31 cellular contexts compared by ENCODE assay signal in the genomic region with DNA sequence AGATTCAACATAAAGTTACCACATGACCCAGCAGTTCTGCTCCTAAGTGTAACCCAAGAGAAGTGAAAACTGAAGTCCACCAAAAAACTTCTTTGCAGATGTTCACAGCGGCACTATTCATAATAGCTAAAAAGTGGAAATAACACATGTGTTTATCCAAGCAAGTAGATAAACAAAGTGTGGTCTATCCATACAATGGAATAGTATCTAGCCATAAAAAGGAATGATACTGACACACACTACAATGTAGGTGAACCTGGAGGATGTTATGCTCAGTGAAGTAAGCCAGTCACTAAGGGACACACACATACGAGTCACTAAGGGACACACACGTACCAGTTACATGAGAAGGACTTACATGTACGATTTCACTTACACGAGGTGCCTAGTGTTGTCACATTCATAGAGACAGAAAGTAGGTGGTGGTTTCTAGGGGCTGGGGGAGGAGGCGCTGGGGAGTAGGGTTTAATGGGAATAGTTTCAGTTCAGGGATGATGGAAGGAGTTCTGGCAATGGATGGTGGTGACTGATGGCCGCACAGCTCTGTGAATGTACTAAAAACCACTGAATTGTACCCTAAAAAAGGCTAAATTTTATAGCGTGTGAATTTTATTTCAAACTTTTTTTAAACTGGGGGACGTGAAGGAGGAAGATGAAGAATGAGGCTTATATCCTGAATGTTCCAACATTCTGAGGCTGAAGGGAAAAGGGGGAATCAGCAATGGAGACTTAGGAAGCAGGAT.
"Had no signal": no experiment of that assay in that cellular context is flagged by ENCODE, and none has a peak within 500 bp of the region (broad histone marks: within the 10 kb centered on the region; RNA-seq: fewer than 3 reads in every experiment).

No MANE protein-coding gene starts in this region.

- H3K27me3 Mint-ChIP-seq: memory B cell; naive B cell; natural killer cell treated with Interleukin-12 subunit alpha and Interleukin-12 subunit beta and Interleukin-15 and Interleukin-18, amount 100 ng/mL, for 72 hours; stimulated activated naive CD8-positive, alpha-beta T cell treated with anti-CD3 and anti-CD28 coated beads, Interleukin-15, amount 100 ng/mL, for 72 hours had no signal

- H3K27ac Mint-ChIP-seq: memory B cell; mesothelial cell of epicardium; natural killer cell treated with Interleukin-12 subunit alpha and Interleukin-12 subunit beta and Interleukin-15 and Interleukin-18, amount 100 ng/mL, for 72 hours; stimulated activated naive CD8-positive, alpha-beta T cell treated with anti-CD3 and anti-CD28 coated beads, Interleukin-15, amount 100 ng/mL, for 72 hours had no signal

- H3K4me3 ChIP-seq: dorsolateral prefrontal cortex, gastrocnemius medialis, heart left ventricle, hepatocyte, lung, mucosa of descending colon, psoas muscle, skin epidermis, suprapubic skin, transverse colon, upper lobe of right lung, vagina had no signal

- H3K36me3 Mint-ChIP-seq: natural killer cell treated with Interleukin-12 subunit alpha and Interleukin-12 subunit beta and Interleukin-15 and Interleukin-18, amount 100 ng/mL, for 72 hours had no signal

- H3K27me3 ChIP-seq: dorsolateral prefrontal cortex, gastrocnemius medialis, heart left ventricle, hepatocyte, neutrophil, suprapubic skin, transverse colon, upper lobe of right lung, vagina had no signal

- H3K79me2 ChIP-seq: hepatocyte, parathyroid adenoma had no signal

- FAIRE-seq: kidney had no signal

- H3K4me3 Mint-ChIP-seq: memory B cell; mesothelial cell of epicardium; naive B cell; natural killer cell treated with Interleukin-12 subunit alpha and Interleukin-12 subunit beta and Interleukin-15 and Interleukin-18, amount 100 ng/mL, for 72 hours; neural crest cell; stimulated activated naive CD8-positive, alpha-beta T cell treated with anti-CD3 and anti-CD28 coated beads, Interleukin-15, amount 100 ng/mL, for 72 hours had no signal

- ATAC-seq: esophagus mucosa; gastrocnemius medialis; heart left ventricle; left lobe of liver; mucosa of descending colon; natural killer cell treated with Interleukin-12 subunit alpha and Interleukin-12 subunit beta and Interleukin-15 and Interleukin-18, amount 100 ng/mL, for 72 hours; psoas muscle; right cardiac atrium; stimulated activated naive CD8-positive, alpha-beta T cell treated with anti-CD3 and anti-CD28 coated beads, Interleukin-15, amount 100 ng/mL, for 72 hours; upper lobe of right lung had no signal

- H3K4me1 ChIP-seq: gastrocnemius medialis, heart left ventricle, parathyroid adenoma, psoas muscle, suprapubic skin, transverse colon, upper lobe of right lung, vagina had no signal

- H3K9me3 Mint-ChIP-seq: memory B cell; natural killer cell treated with Interleukin-12 subunit alpha and Interleukin-12 subunit beta and Interleukin-15 and Interleukin-18, amount 100 ng/mL, for 72 hours; neural crest cell; stimulated activated naive CD8-positive, alpha-beta T cell treated with anti-CD3 and anti-CD28 coated beads, Interleukin-15, amount 100 ng/mL, for 72 hours had no signal

- H2AFZ ChIP-seq: hepatocyte, parathyroid adenoma had no signal

- H3K27ac ChIP-seq: dorsolateral prefrontal cortex, epithelial cell of prostate, heart left ventricle, hepatocyte, neutrophil, parathyroid adenoma, psoas muscle, skin epidermis, suprapubic skin, transverse colon, upper lobe of right lung, vagina had no signal

- DNase-seq: cortex of kidney; dorsolateral prefrontal cortex; effector CD4-positive, alpha-beta T cell; foreskin fibroblast; gastrocnemius medialis; heart left ventricle; kidney; mucosa of descending colon; naive B cell; psoas muscle; right cardiac atrium; stimulated activated CD4-positive, alpha-beta T cell treated with anti-CD3 and anti-CD28 coated beads, Interleukin-15, amount 100 ng/mL, for 24 hours; stimulated activated CD4-positive, alpha-beta T cell treated with anti-CD3 and anti-CD28 coated beads, Interleukin-2, amount 100 ng/mL, for 48 hours; stimulated activated naive CD4-positive, alpha-beta T cell; stimulated activated naive CD8-positive, alpha-beta T cell treated with anti-CD3 and anti-CD28 coated beads, Interleukin-15, amount 100 ng/mL, for 72 hours; transverse colon; upper lobe of right lung had no signal

- H3K9me3 ChIP-seq: gastrocnemius medialis, mucosa of descending colon, neutrophil, psoas muscle, suprapubic skin, transverse colon, upper lobe of right lung, vagina had no signal

- H3K4me1 Mint-ChIP-seq: mesothelial cell of epicardium had no signal

- H3K9ac ChIP-seq: parathyroid adenoma had no signal

- H3K4me2 ChIP-seq: hepatocyte had no signal
